ENCODE assay signal across 1 cellular context in genomic region chr2:87466591-87467120, GRCh38.
TF ChIP-seq lines count a peak whose summit lies in the region.

No MANE protein-coding gene starts in this region.

TF ChIP-seq in HepG2, 621 proteins besides CTCF, POLR2A, EP300 and RAD21 (continued from another document):
- TF ChIP-seq ZBTB33 (CRISPR knock-in tag; IDR thresholded peaks at IDR 0.05), result peak; percentile 36; the same call in 1 of the 2 replicates
